Comparison of ENCODE assay signal across 26 cellular contexts in genomic region chr3:161607056-161607455, GRCh38.
"Had no signal": no experiment of that assay in that cellular context is flagged by ENCODE, and none has a peak within 500 bp of the region (broad histone marks: within the 10 kb centered on the region; RNA-seq: fewer than 3 reads in every experiment).

No MANE protein-coding gene starts in this region.

- H3K4me3 ChIP-seq: ascending aorta, cardiac muscle cell had no signal

- H3K27ac Mint-ChIP-seq: activated CD8-positive, alpha-beta memory T cell treated with anti-CD3 and anti-CD28 coated beads, Interleukin-2, amount 10 ng/mL, durations not matched to agents 7 days and 5 days; activated naive CD4-positive, alpha-beta T cell treated with anti-CD3 and anti-CD28 coated beads, Interleukin-2, amount 50 U/mL, for 24 hours; activated T-cell treated with anti-CD3 and anti-CD28 coated beads, Interleukin-2, amount 50 U/mL, for 24 hours; activated T-helper 1 cell treated with anti-CD3 and anti-CD28 coated beads, Interleukin-12 subunit alpha, Interleukin-12 subunit beta, Interleukin-2, Interleukin-4 antibody, amounts not matched to agents 30 ng/mL and 10 ng/mL and 1 ng/mL, durations not matched to agents 14 hours and 24 hours and 36 hours; T-helper 1 cell treated with Interleukin-12 subunit alpha and Interleukin-12 subunit beta and Interleukin-4 antibody, amounts not matched to agents 30 μg/mL and 1 μg/mL, for 36 hours had no signal

- ATAC-seq: activated CD8-positive, alpha-beta memory T cell treated with anti-CD3 and anti-CD28 coated beads, Interleukin-2, amount 10 ng/mL, durations not matched to agents 7 days and 5 days had no signal

- H3K27me3 Mint-ChIP-seq: activated CD8-positive, alpha-beta memory T cell treated with anti-CD3 and anti-CD28 coated beads, Interleukin-2, amount 10 ng/mL, durations not matched to agents 7 days and 5 days; activated naive CD4-positive, alpha-beta T cell treated with anti-CD3 and anti-CD28 coated beads, Interleukin-2, amount 50 U/mL, for 24 hours; activated T-cell treated with anti-CD3 and anti-CD28 coated beads, Interleukin-2, amount 50 U/mL, for 24 hours had no signal

- H3K27ac ChIP-seq: ascending aorta, brain microvascular endothelial cell, cardiac muscle cell had no signal

- H3K9me3 Mint-ChIP-seq: activated T-helper 1 cell treated with anti-CD3 and anti-CD28 coated beads, Interleukin-12 subunit alpha, Interleukin-12 subunit beta, Interleukin-2, Interleukin-4 antibody, amounts not matched to agents 30 ng/mL and 10 ng/mL and 1 ng/mL, durations not matched to agents 14 hours and 24 hours and 36 hours had no signal

- H3K36me3 Mint-ChIP-seq: activated CD8-positive, alpha-beta memory T cell treated with anti-CD3 and anti-CD28 coated beads, Interleukin-2, amount 10 ng/mL, durations not matched to agents 7 days and 5 days; activated naive CD4-positive, alpha-beta T cell treated with anti-CD3 and anti-CD28 coated beads, Interleukin-2, amount 50 U/mL, for 24 hours had no signal

- H3K4me1 ChIP-seq: ascending aorta had no signal

- H3K4me1 Mint-ChIP-seq: activated CD8-positive, alpha-beta memory T cell treated with anti-CD3 and anti-CD28 coated beads, Interleukin-2, amount 10 ng/mL, durations not matched to agents 7 days and 5 days; activated naive CD4-positive, alpha-beta T cell treated with anti-CD3 and anti-CD28 coated beads, Interleukin-2, amount 50 U/mL, for 24 hours had no signal

- DNase-seq: activated CD4-positive, alpha-beta T cell treated with anti-CD3 and anti-CD28 coated beads for 48 hours; activated CD4-positive, alpha-beta T cell treated with anti-CD3 and anti-CD28 coated beads, Interleukin-2, amount 50 U/mL, for 4 hours; activated CD4-positive, CD25-positive, alpha-beta regulatory T cell treated with anti-CD3 and anti-CD28 coated beads, Interleukin-2, amount 50 U/mL, for 72 hours; activated CD8-positive, alpha-beta memory T cell treated with anti-CD3 and anti-CD28 coated beads, Interleukin-2, amount 10 ng/mL, durations not matched to agents 7 days and 5 days; activated effector memory CD4-positive, alpha-beta T cell treated with Interleukin-2 at 50 U/mL for 16 hours; activated naive CD4-positive, alpha-beta T cell; activated T-cell treated with anti-CD3 and anti-CD28 coated beads, Interleukin-2, amount 50 U/mL, for 24 hours; amniotic stem cell; brain microvascular endothelial cell; Kasumi-1; KBM-7; MV-4-11; NCI-H146; NCI-H1930; NCI-H2171; NCI-H2227 treated with DMSO at 0.1 percent for 48 hours; NCI-H446 treated with DMSO at 0.1 percent for 48 hours; NCI-H524 treated with DMSO at 0.1 percent for 48 hours; NCI-H82; NK-92 treated with Interleukin-12 subunit alpha and Interleukin-12 subunit beta, amount 100 ng/mL, for 24 hours; SHP77 treated with DMSO at 0.1 percent for 48 hours had no signal

- H3K4me3 Mint-ChIP-seq: activated CD8-positive, alpha-beta memory T cell treated with anti-CD3 and anti-CD28 coated beads, Interleukin-2, amount 10 ng/mL, durations not matched to agents 7 days and 5 days; activated naive CD4-positive, alpha-beta T cell treated with anti-CD3 and anti-CD28 coated beads, Interleukin-2, amount 50 U/mL, for 24 hours; activated T-cell treated with anti-CD3 and anti-CD28 coated beads, Interleukin-2, amount 50 U/mL, for 24 hours; activated T-helper 1 cell treated with anti-CD3 and anti-CD28 coated beads, Interleukin-12 subunit alpha, Interleukin-12 subunit beta, Interleukin-2, Interleukin-4 antibody, amounts not matched to agents 30 ng/mL and 10 ng/mL and 1 ng/mL, durations not matched to agents 14 hours and 24 hours and 36 hours; T-helper 1 cell treated with Interleukin-12 subunit alpha and Interleukin-12 subunit beta and Interleukin-4 antibody, amounts not matched to agents 30 μg/mL and 1 μg/mL, for 36 hours had no signal

- H3K36me3 ChIP-seq: ascending aorta, brain microvascular endothelial cell, cardiac muscle cell had no signal

- H3K27me3 ChIP-seq: ascending aorta, brain microvascular endothelial cell, cardiac muscle cell had no signal
